ENCODE assay signal across 11 cellular contexts in the genomic region with DNA sequence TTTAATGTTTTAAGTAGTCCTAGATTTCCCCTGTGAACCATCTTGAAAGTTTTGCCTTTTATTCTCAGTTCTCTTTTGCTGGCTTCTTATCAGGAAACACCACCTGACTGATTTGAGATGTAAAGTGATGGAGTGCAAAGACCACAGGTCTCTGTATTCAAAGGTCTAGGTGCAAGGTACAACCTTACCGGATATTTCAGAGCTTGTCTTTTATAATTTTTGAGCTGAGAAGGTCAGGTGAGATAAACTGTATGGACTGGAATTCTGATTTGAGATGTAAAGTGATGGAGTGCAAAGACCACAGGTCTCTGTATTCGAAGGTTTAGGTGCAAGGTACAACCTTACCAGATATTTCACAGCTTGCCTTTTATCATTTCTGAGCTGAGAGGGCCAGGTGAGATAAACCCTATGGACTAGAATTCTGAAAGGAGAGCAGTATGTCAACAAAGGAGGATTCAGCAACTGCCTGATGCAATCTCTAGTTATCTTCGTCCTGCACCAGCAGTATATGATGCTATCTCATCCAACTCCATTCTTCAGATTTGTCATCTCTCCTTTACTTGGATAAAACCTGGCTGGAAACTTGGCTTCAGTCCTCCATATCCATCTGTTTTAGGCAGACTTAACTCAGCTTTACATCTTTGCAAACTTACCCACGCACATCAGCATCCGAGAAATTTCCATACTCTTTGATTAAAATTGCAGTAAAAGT.
DNase-seq lines count a peak whose midpoint lies in the region; ATAC-seq, FAIRE-seq and TF ChIP-seq lines count a peak whose summit lies in the region.
"Had no signal": no experiment of that assay in that cellular context is flagged by ENCODE, and none has a peak within 500 bp of the region (broad histone marks: within the 10 kb centered on the region; RNA-seq: fewer than 3 reads in every experiment).

No MANE protein-coding gene starts in this region.

- TF ChIP-seq CTCF in liver (IDR thresholded peaks at IDR 0.05; ENCODE audit: low read depth, low read length, missing input control): no peak
- TF ChIP-seq CTCF in sigmoid colon (IDR thresholded peaks at IDR 0.05): no peak
- no peak for TF ChIP-seq CTCF in D721Med (IDR thresholded peaks at IDR 0.05; ENCODE audit: insufficient read depth, missing control alignments)

- no peaks in the 10 kb centered on the region for H3K36me3 ChIP-seq in liver (ENCODE audit: control insufficient read depth in 4 of 4, insufficient read depth in 3 of 4, low read depth in 1 of 4, low read length in 3 of 4)
- H3K36me3 ChIP-seq in sigmoid colon: no peaks in the 10 kb centered on the region

- H3K27ac ChIP-seq in liver (ENCODE audit: low read depth in 1 of 2, low read length in 2 of 2) (peak overlapping the region in 1 of 2 donors; percentile 15), sigmoid colon (peak overlapping the region in 1 of 4 donors; percentile 88)
- H3K27ac ChIP-seq: VCaP had no signal

- DNase-seq in stimulated activated naive CD8-positive, alpha-beta T cell treated with anti-CD3 and anti-CD28 coated beads, Interleukin-15, Interleukin-2, amounts not matched to agents 100 U/mL and 50 U/mL, for 24 hours: no peak
- DNase-seq in activated T-helper 1 cell treated with anti-CD3 and anti-CD28 coated beads, Interleukin-12 subunit alpha, Interleukin-12 subunit beta, Interleukin-2, Interleukin-4 antibody, amounts not matched to agents 30 ng/mL and 10 ng/mL and 1 ng/mL, durations not matched to agents 14 hours and 24 hours and 36 hours (ENCODE audit: low spot score): no peak
- DNase-seq in occipital lobe (lab: John Stamatoyannopoulos, UW) (no peak), NCI-H2196 treated with DMSO at 0.1 percent for 48 hours (lab: John Stamatoyannopoulos, UW; ENCODE audit: unreplicated experiment) (no peak), sigmoid colon (no peak), D721Med (ENCODE audit: insufficient read length, low spot score) (no peak)
- DNase-seq: NCI-H1048 had no signal

- no peaks in the 10 kb centered on the region for H3K9me3 ChIP-seq in liver (ENCODE audit: control insufficient read depth in 4 of 4, low read length in 3 of 4)
- H3K9me3 ChIP-seq in sigmoid colon: no peaks in the 10 kb centered on the region

- TF ChIP-seq RAD21 in liver (IDR thresholded peaks at IDR 0.05): no peak

- H3K4me3 Mint-ChIP-seq in stimulated activated naive CD8-positive, alpha-beta T cell treated with anti-CD3 and anti-CD28 coated beads, Interleukin-15, Interleukin-2, amounts not matched to agents 100 ng/mL and 50 ng/mL, for 24 hours: peak overlapping the region; percentile 22
- H3K4me3 Mint-ChIP-seq in activated T-helper 1 cell treated with anti-CD3 and anti-CD28 coated beads, Interleukin-12 subunit alpha, Interleukin-12 subunit beta, Interleukin-2, Interleukin-4 antibody, amounts not matched to agents 30 ng/mL and 10 ng/mL and 1 ng/mL, durations not matched to agents 14 hours and 24 hours and 36 hours: peak overlapping the region; percentile 17

- peaks cover 31% of the 10 kb centered on the region for H3K36me3 Mint-ChIP-seq in stimulated activated naive CD8-positive, alpha-beta T cell treated with anti-CD3 and anti-CD28 coated beads, Interleukin-15, Interleukin-2, amounts not matched to agents 100 ng/mL and 50 ng/mL, for 24 hours (ENCODE audit: low read depth)
- peaks cover 16% of the 10 kb centered on the region for H3K36me3 Mint-ChIP-seq in activated T-helper 1 cell treated with anti-CD3 and anti-CD28 coated beads, Interleukin-12 subunit alpha, Interleukin-12 subunit beta, Interleukin-2, Interleukin-4 antibody, amounts not matched to agents 30 ng/mL and 10 ng/mL and 1 ng/mL, durations not matched to agents 14 hours and 24 hours and 36 hours (ENCODE audit: low read depth)

- intact Hi-C loops in activated T-helper 1 cell treated with anti-CD3 and anti-CD28 coated beads, Interleukin-12 subunit alpha, Interleukin-12 subunit beta, Interleukin-2, Interleukin-4 antibody, amounts not matched to agents 30 ng/mL and 10 ng/mL and 1 ng/mL, durations not matched to agents 14 hours and 24 hours and 36 hours (cut with micrococcal nuclease): loop anchor here (5.0 kb wide), 1 partner anchor 248 kb away; no protein-coding TSS in a partner anchor
- intact Hi-C loops in sigmoid colon (cut with DNase I): loop anchor here (5.0 kb wide), 1 partner anchor 63 kb away; a partner anchor contains a TSS

- H3K4me3 ChIP-seq in liver (ENCODE audit: low read depth in 1 of 3, low read length in 3 of 3) (no peak overlapping the region), sigmoid colon (no peak overlapping the region)

- TF ChIP-seq EP300 in sigmoid colon (IDR thresholded peaks at IDR 0.05): no peak

- H3K27me3 ChIP-seq in liver (ENCODE audit: control insufficient read depth in 4 of 4, insufficient read depth in 4 of 4, low read length in 3 of 4) (no peaks in the 10 kb centered on the region), sigmoid colon (no peaks in the 10 kb centered on the region)

- no peak overlapping the region for H3K9ac ChIP-seq in liver (ENCODE audit: low read depth in 1 of 2, low read length in 2 of 2)

- peaks cover 60% of the 10 kb centered on the region for H3K4me1 Mint-ChIP-seq in stimulated activated naive CD8-positive, alpha-beta T cell treated with anti-CD3 and anti-CD28 coated beads, Interleukin-15, Interleukin-2, amounts not matched to agents 100 ng/mL and 50 ng/mL, for 24 hours (ENCODE audit: low read depth)
- peaks cover 48% of the 10 kb centered on the region for H3K4me1 Mint-ChIP-seq in activated T-helper 1 cell treated with anti-CD3 and anti-CD28 coated beads, Interleukin-12 subunit alpha, Interleukin-12 subunit beta, Interleukin-2, Interleukin-4 antibody, amounts not matched to agents 30 ng/mL and 10 ng/mL and 1 ng/mL, durations not matched to agents 14 hours and 24 hours and 36 hours (ENCODE audit: low read depth)

- no peak for FAIRE-seq in D721Med (lab: Jason Lieb, UNC)
- FAIRE-seq: endometrium had no signal

- H3K4me1 ChIP-seq in liver (ENCODE audit: control insufficient read depth in 4 of 4, insufficient read depth in 4 of 4, low read length in 3 of 4): peaks cover 15 to 44% (median 24%) of the 10 kb centered on the region in 4 donors
- H3K4me1 ChIP-seq in sigmoid colon: peaks cover 0 to 33% (median 30%) of the 10 kb centered on the region in 4 donors

- H3K27me3 Mint-ChIP-seq in stimulated activated naive CD8-positive, alpha-beta T cell treated with anti-CD3 and anti-CD28 coated beads, Interleukin-15, Interleukin-2, amounts not matched to agents 100 ng/mL and 50 ng/mL, for 24 hours: no peaks in the 10 kb centered on the region
- H3K27me3 Mint-ChIP-seq in activated T-helper 1 cell treated with anti-CD3 and anti-CD28 coated beads, Interleukin-12 subunit alpha, Interleukin-12 subunit beta, Interleukin-2, Interleukin-4 antibody, amounts not matched to agents 30 ng/mL and 10 ng/mL and 1 ng/mL, durations not matched to agents 14 hours and 24 hours and 36 hours (ENCODE audit: insufficient read depth): no peaks in the 10 kb centered on the region

- no peak for TF ChIP-seq POLR2A in sigmoid colon (IDR thresholded peaks at IDR 0.05)

- WGBS in liver: 55% methylated on average over 5 of the region's 5 CpGs
- 53 to 70% methylated on average over 5 of the region's 5 CpGs for WGBS in sigmoid colon, 2 donors

- no peak for ATAC-seq in stimulated activated naive CD8-positive, alpha-beta T cell treated with anti-CD3 and anti-CD28 coated beads, Interleukin-15, Interleukin-2, amounts not matched to agents 100 U/mL and 50 U/mL, for 24 hours

- H3K27ac Mint-ChIP-seq in stimulated activated naive CD8-positive, alpha-beta T cell treated with anti-CD3 and anti-CD28 coated beads, Interleukin-15, Interleukin-2, amounts not matched to agents 100 ng/mL and 50 ng/mL, for 24 hours: peak overlapping the region; percentile 99
- no peak overlapping the region for H3K27ac Mint-ChIP-seq in activated T-helper 1 cell treated with anti-CD3 and anti-CD28 coated beads, Interleukin-12 subunit alpha, Interleukin-12 subunit beta, Interleukin-2, Interleukin-4 antibody, amounts not matched to agents 30 ng/mL and 10 ng/mL and 1 ng/mL, durations not matched to agents 14 hours and 24 hours and 36 hours

- no peaks in the 10 kb centered on the region for H3K9me3 Mint-ChIP-seq in stimulated activated naive CD8-positive, alpha-beta T cell treated with anti-CD3 and anti-CD28 coated beads, Interleukin-15, Interleukin-2, amounts not matched to agents 100 ng/mL and 50 ng/mL, for 24 hours
- H3K9me3 Mint-ChIP-seq in activated T-helper 1 cell treated with anti-CD3 and anti-CD28 coated beads, Interleukin-12 subunit alpha, Interleukin-12 subunit beta, Interleukin-2, Interleukin-4 antibody, amounts not matched to agents 30 ng/mL and 10 ng/mL and 1 ng/mL, durations not matched to agents 14 hours and 24 hours and 36 hours: no peaks in the 10 kb centered on the region

TF ChIP-seq in liver, 16 proteins besides CTCF, POLR2A, EP300 and RAD21 (continues in another document):
- TF ChIP-seq, protein P1, sequence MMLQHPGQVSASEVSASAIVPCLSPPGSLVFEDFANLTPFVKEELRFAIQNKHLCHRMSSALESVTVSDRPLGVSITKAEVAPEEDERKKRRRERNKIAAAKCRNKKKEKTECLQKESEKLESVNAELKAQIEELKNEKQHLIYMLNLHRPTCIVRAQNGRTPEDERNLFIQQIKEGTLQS (IDR thresholded peaks at IDR 0.05): peak; percentile 18
- TF ChIP-seq, protein P2, sequence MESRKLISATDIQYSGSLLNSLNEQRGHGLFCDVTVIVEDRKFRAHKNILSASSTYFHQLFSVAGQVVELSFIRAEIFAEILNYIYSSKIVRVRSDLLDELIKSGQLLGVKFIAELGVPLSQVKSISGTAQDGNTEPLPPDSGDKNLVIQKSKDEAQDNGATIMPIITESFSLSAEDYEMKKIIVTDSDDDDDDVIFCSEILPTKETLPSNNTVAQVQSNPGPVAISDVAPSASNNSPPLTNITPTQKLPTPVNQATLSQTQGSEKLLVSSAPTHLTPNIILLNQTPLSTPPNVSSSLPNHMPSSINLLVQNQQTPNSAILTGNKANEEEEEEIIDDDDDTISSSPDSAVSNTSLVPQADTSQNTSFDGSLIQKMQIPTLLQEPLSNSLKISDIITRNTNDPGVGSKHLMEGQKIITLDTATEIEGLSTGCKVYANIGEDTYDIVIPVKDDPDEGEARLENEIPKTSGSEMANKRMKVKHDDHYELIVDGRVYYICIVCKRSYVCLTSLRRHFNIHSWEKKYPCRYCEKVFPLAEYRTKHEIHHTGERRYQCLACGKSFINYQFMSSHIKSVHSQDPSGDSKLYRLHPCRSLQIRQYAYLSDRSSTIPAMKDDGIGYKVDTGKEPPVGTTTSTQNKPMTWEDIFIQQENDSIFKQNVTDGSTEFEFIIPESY (IDR thresholded peaks at IDR 0.05): no peak
- no peak for TF ChIP-seq YY1 (IDR thresholded peaks at IDR 0.05)
- no peak for TF ChIP-seq EGR1 (IDR thresholded peaks at IDR 0.05; ENCODE audit: low read depth in 2 of 2)
- TF ChIP-seq FOXA1 (IDR thresholded peaks at IDR 0.05): no peak
- TF ChIP-seq HNF4G (IDR thresholded peaks at IDR 0.05): no peak
- no peak for TF ChIP-seq NR2F2 (IDR thresholded peaks at IDR 0.05)
- TF ChIP-seq FOXA2 (IDR thresholded peaks at IDR 0.05): peak; percentile 67
- peak in 1 of 2 donors; percentile 29 for TF ChIP-seq JUND (IDR thresholded peaks at IDR 0.05)
